In genomic region chr1:51516639-51517158, GRCh38 we compare ENCODE assay signal across 9 cellular contexts. TPM values are rescaled to one million over a fixed set of nuclear protein-coding genes. Genes with fewer than 3 reads are reported as not detected.
A peak's percentile ranks its signal among the peaks of the same experiment; 100 is the strongest.
DNase-seq lines count a peak whose midpoint lies in the region; ATAC-seq and TF ChIP-seq lines count a peak whose summit lies in the region.
"Had no signal": no experiment of that assay in that cellular context is flagged by ENCODE, and none has a peak within 500 bp of the region (broad histone marks: within the 10 kb centered on the region; RNA-seq: fewer than 3 reads in every experiment).

No MANE protein-coding gene starts in this region.

- intact Hi-C loops in activated T-helper 1 cell treated with anti-CD3 and anti-CD28 coated beads, Interleukin-12 subunit alpha, Interleukin-12 subunit beta, Interleukin-2, Interleukin-4 antibody, amounts not matched to agents 30 ng/mL and 10 ng/mL and 1 ng/mL, durations not matched to agents 14 hours and 24 hours and 36 hours (cut with micrococcal nuclease): loop anchor here (5.0 to 10.0 kb wide), 3 partner anchors 74 to 542 kb away; partner anchors contain the start of genes CDKN2C and RNF11

- H2AFZ ChIP-seq in hepatocyte: no peak overlapping the region

- H3K4me2 ChIP-seq in hepatocyte: peak overlapping the region; percentile 96

- peaks cover 4% of the 10 kb centered on the region for H3K36me3 Mint-ChIP-seq in activated CD8-positive, alpha-beta memory T cell treated with anti-CD3 and anti-CD28 coated beads, Interleukin-2, amount 10 ng/mL, durations not matched to agents 7 days and 5 days
- peaks cover 4% of the 10 kb centered on the region for H3K36me3 Mint-ChIP-seq in activated T-helper 1 cell treated with anti-CD3 and anti-CD28 coated beads, Interleukin-12 subunit alpha, Interleukin-12 subunit beta, Interleukin-2, Interleukin-4 antibody, amounts not matched to agents 30 ng/mL and 10 ng/mL and 1 ng/mL, durations not matched to agents 14 hours and 24 hours and 36 hours (ENCODE audit: low read depth)

- H3K4me3 ChIP-seq in hepatocyte (no peak overlapping the region), suprapubic skin (peak overlapping the region; percentile 95)

- H4K20me1 ChIP-seq in hepatocyte (ENCODE audit: insufficient read depth, poor library complexity, severe bottlenecking): peaks cover 22% of the 10 kb centered on the region

- H3K9me2 ChIP-seq in hepatocyte (replicated peaks; ENCODE audit: insufficient read depth): no peaks in the 10 kb centered on the region

- TF ChIP-seq CTCF in hepatocyte (IDR thresholded peaks at IDR 0.05; ENCODE audit: poor library complexity) (no peak), suprapubic skin (IDR thresholded peaks at IDR 0.05) (no peak)

- H3K27ac ChIP-seq in hepatocyte (no peak overlapping the region), suprapubic skin (peak overlapping the region; percentile 97)

- H3K9me3 ChIP-seq in hepatocyte (ENCODE audit: low read depth): no peaks in the 10 kb centered on the region
- no peaks in the 10 kb centered on the region for H3K9me3 ChIP-seq in suprapubic skin

- TF ChIP-seq POLR2A in suprapubic skin (IDR thresholded peaks at IDR 0.05): no peak

- H3K4me3 Mint-ChIP-seq in activated CD8-positive, alpha-beta memory T cell treated with anti-CD3 and anti-CD28 coated beads, Interleukin-2, amount 10 ng/mL, durations not matched to agents 7 days and 5 days: peak overlapping the region; percentile 78
- H3K4me3 Mint-ChIP-seq in activated T-helper 1 cell treated with anti-CD3 and anti-CD28 coated beads, Interleukin-12 subunit alpha, Interleukin-12 subunit beta, Interleukin-2, Interleukin-4 antibody, amounts not matched to agents 30 ng/mL and 10 ng/mL and 1 ng/mL, durations not matched to agents 14 hours and 24 hours and 36 hours: peak overlapping the region; percentile 69

- 54% methylated on average over 2 of the region's 2 CpGs for WGBS in hepatocyte (ENCODE audit: low lambda C conversion rate, missing lambda C conversion rate)
- WGBS in suprapubic skin: 21% methylated on average over 2 of the region's 2 CpGs

- no peaks in the 10 kb centered on the region for H3K27me3 ChIP-seq in hepatocyte
- H3K27me3 ChIP-seq in suprapubic skin: no peaks in the 10 kb centered on the region

- no peaks in the 10 kb centered on the region for H3K9me3 Mint-ChIP-seq in activated CD8-positive, alpha-beta memory T cell treated with anti-CD3 and anti-CD28 coated beads, Interleukin-2, amount 10 ng/mL, durations not matched to agents 7 days and 5 days (ENCODE audit: low read depth)
- no peaks in the 10 kb centered on the region for H3K9me3 Mint-ChIP-seq in activated T-helper 1 cell treated with anti-CD3 and anti-CD28 coated beads, Interleukin-12 subunit alpha, Interleukin-12 subunit beta, Interleukin-2, Interleukin-4 antibody, amounts not matched to agents 30 ng/mL and 10 ng/mL and 1 ng/mL, durations not matched to agents 14 hours and 24 hours and 36 hours

- DNase-seq in activated CD8-positive, alpha-beta memory T cell treated with anti-CD3 and anti-CD28 coated beads, Interleukin-2, amount 10 ng/mL, durations not matched to agents 7 days and 5 days: no peak
- no peak for DNase-seq in activated CD8-positive, alpha-beta memory T cell treated with anti-CD3 and anti-CD28 coated beads, Interleukin-2, amount 50 U/mL, for 48 hours
- no peak for DNase-seq in activated T-helper 1 cell treated with anti-CD3 and anti-CD28 coated beads, Interleukin-12 subunit alpha, Interleukin-12 subunit beta, Interleukin-2, Interleukin-4 antibody, amounts not matched to agents 30 ng/mL and 10 ng/mL and 1 ng/mL, durations not matched to agents 14 hours and 24 hours and 36 hours (ENCODE audit: low spot score)
- no peak for DNase-seq in hepatocyte (ENCODE audit: low spot score)
- DNase-seq in suprapubic skin (ENCODE audit: low spot score in 2 of 2): no peak
- no peak for DNase-seq in SIG-M5 treated with dmso at 0.1 percent for 504 hours (lab: John Stamatoyannopoulos, UW; ENCODE audit: unreplicated experiment)
- no peak for DNase-seq in COLO668 (lab: John Stamatoyannopoulos, UW; ENCODE audit: unreplicated experiment)
- DNase-seq in AML-193 (lab: John Stamatoyannopoulos, UW): no peak
- DNase-seq: NCI-H1092 had no signal

- no peaks in the 10 kb centered on the region for H3K27me3 Mint-ChIP-seq in activated CD8-positive, alpha-beta memory T cell treated with anti-CD3 and anti-CD28 coated beads, Interleukin-2, amount 10 ng/mL, durations not matched to agents 7 days and 5 days
- H3K27me3 Mint-ChIP-seq in activated T-helper 1 cell treated with anti-CD3 and anti-CD28 coated beads, Interleukin-12 subunit alpha, Interleukin-12 subunit beta, Interleukin-2, Interleukin-4 antibody, amounts not matched to agents 30 ng/mL and 10 ng/mL and 1 ng/mL, durations not matched to agents 14 hours and 24 hours and 36 hours (ENCODE audit: insufficient read depth): no peaks in the 10 kb centered on the region

- no peak for TF ChIP-seq EP300 in suprapubic skin (IDR thresholded peaks at IDR 0.05)

- peaks cover 22% of the 10 kb centered on the region for H3K4me1 ChIP-seq in hepatocyte (ENCODE audit: insufficient read depth)
- peaks cover 70% of the 10 kb centered on the region for H3K4me1 ChIP-seq in suprapubic skin

- H3K79me2 ChIP-seq in hepatocyte: peaks cover 63% of the 10 kb centered on the region

- peak overlapping the region; percentile 92 for H3K27ac Mint-ChIP-seq in activated CD8-positive, alpha-beta memory T cell treated with anti-CD3 and anti-CD28 coated beads, Interleukin-2, amount 10 ng/mL, durations not matched to agents 7 days and 5 days
- H3K27ac Mint-ChIP-seq in activated T-helper 1 cell treated with anti-CD3 and anti-CD28 coated beads, Interleukin-12 subunit alpha, Interleukin-12 subunit beta, Interleukin-2, Interleukin-4 antibody, amounts not matched to agents 30 ng/mL and 10 ng/mL and 1 ng/mL, durations not matched to agents 14 hours and 24 hours and 36 hours: no peak overlapping the region

- no peak for ATAC-seq in activated CD8-positive, alpha-beta memory T cell treated with anti-CD3 and anti-CD28 coated beads, Interleukin-2, amount 10 ng/mL, durations not matched to agents 7 days and 5 days

- H3K4me1 Mint-ChIP-seq in activated CD8-positive, alpha-beta memory T cell treated with anti-CD3 and anti-CD28 coated beads, Interleukin-2, amount 10 ng/mL, durations not matched to agents 7 days and 5 days: peaks cover 66% of the 10 kb centered on the region
- peaks cover 80% of the 10 kb centered on the region for H3K4me1 Mint-ChIP-seq in activated T-helper 1 cell treated with anti-CD3 and anti-CD28 coated beads, Interleukin-12 subunit alpha, Interleukin-12 subunit beta, Interleukin-2, Interleukin-4 antibody, amounts not matched to agents 30 ng/mL and 10 ng/mL and 1 ng/mL, durations not matched to agents 14 hours and 24 hours and 36 hours (ENCODE audit: low read depth)

- H3K36me3 ChIP-seq in hepatocyte (replicated peaks; ENCODE audit: insufficient read depth, low read depth): no peaks in the 10 kb centered on the region
- no peaks in the 10 kb centered on the region for H3K36me3 ChIP-seq in suprapubic skin

- CTCF ChIA-PET in activated CD8-positive, alpha-beta memory T cell treated with anti-CD3 and anti-CD28 coated beads, Interleukin-2, amount 10 ng/mL, durations not matched to agents 7 days and 5 days (lab: Charles Lee): interaction anchor here (0.8 to 1.6 kb wide), 2 partner anchors 19 to 20 kb away, joined by 3 to 5 read pairs; no protein-coding TSS in a partner anchor

RNA-seq across cellular contexts. Expression of gene EPS15, which starts 2.4 kb away (rescaled TPM):
- total RNA-seq in activated CD8-positive, alpha-beta memory T cell treated with anti-CD3 and anti-CD28 coated beads, Interleukin-2, amount 10 ng/mL, durations not matched to agents 7 days and 5 days: 10 to 100 TPM; 71.6 to 80.0 TPM
- 53.0 and 55.5 TPM in 2 replicates for total RNA-seq in activated T-helper 1 cell treated with anti-CD3 and anti-CD28 coated beads, Interleukin-12 subunit alpha, Interleukin-12 subunit beta, Interleukin-2, Interleukin-4 antibody, amounts not matched to agents 30 ng/mL and 10 ng/mL and 1 ng/mL, durations not matched to agents 14 hours and 24 hours and 36 hours
- total RNA-seq in hepatocyte (38.6 and 46.0 TPM in 2 replicates), suprapubic skin (100 to 1,000 TPM in 1 of 4 donors, 10 to 100 TPM in 3; 57.1 to 127 (median 81.5) TPM)
- polyA plus RNA-seq in hepatocyte: 14.9 and 15.6 TPM in 2 replicates
